Comparison of ENCODE assay signal across 8 cellular contexts in genomic region chr12:121839993-121840761, GRCh38. TPM values are rescaled to one million over a fixed set of nuclear protein-coding genes. Genes with fewer than 3 reads are reported as not detected.
A peak's percentile ranks its signal among the peaks of the same experiment; 100 is the strongest.
DNase-seq lines count a peak whose midpoint lies in the region; ATAC-seq, FAIRE-seq and TF ChIP-seq lines count a peak whose summit lies in the region.

No MANE protein-coding gene starts in this region.

- no peak for TF ChIP-seq POLR2A in NB4 (IDR thresholded peaks at IDR 0.05; ENCODE audit: extremely low read depth, insufficient read length)

- peaks cover 4% of the 10 kb centered on the region for H3K36me3 Mint-ChIP-seq in CD8-positive, alpha-beta T cell

- FAIRE-seq in D721Med (lab: Jason Lieb, UNC) = no peak

- H3K9me3 ChIP-seq in CD8-positive, alpha-beta T cell (ENCODE audit: low read length) = no peaks in the 10 kb centered on the region
- H3K9me3 ChIP-seq in ectodermal cell (ENCODE audit: control insufficient read depth, low read length) (no peaks in the 10 kb centered on the region), neutrophil (no peaks in the 10 kb centered on the region)

- POLR2A ChIA-PET in CD8-positive, alpha-beta T cell (lab: Charles Lee) = interaction anchor here (1.6 to 3.0 kb wide), 2 partner anchors 38 to 46 kb away, joined by 5 to 16 read pairs; partner anchors contain the start of gene RHOF

- H3K4me1 Mint-ChIP-seq in CD8-positive, alpha-beta T cell (ENCODE audit: low read depth) = peaks cover 13% of the 10 kb centered on the region

- no peak for ATAC-seq in CD8-positive, alpha-beta T cell

- H3K4me3 ChIP-seq in CD8-positive, alpha-beta T cell (ENCODE audit: low read depth, low read length) = peak overlapping the region; percentile 95
- H3K4me3 ChIP-seq in NB4 (ENCODE audit: low read depth, low read length) = peak overlapping the region; percentile 85
- peak overlapping the region; percentile 53 for H3K4me3 ChIP-seq in ectodermal cell (ENCODE audit: insufficient read depth, low read depth, low read length)
- H3K4me3 ChIP-seq in neutrophil (ENCODE audit: low read depth in 1 of 2, low read length in 1 of 2) = peak overlapping the region; percentile 69 to 96

- H3K4me1 ChIP-seq in CD8-positive, alpha-beta T cell (ENCODE audit: insufficient read depth, low read length) = peaks cover 7% of the 10 kb centered on the region
- H3K4me1 ChIP-seq in ectodermal cell (ENCODE audit: control insufficient read depth, insufficient read depth, low read length) (no peaks in the 10 kb centered on the region), neutrophil (ENCODE audit: control insufficient read depth in 1 of 2, insufficient read depth in 1 of 2, low read depth in 1 of 2, low read length in 1 of 2) (peaks cover 43 to 46% of the 10 kb centered on the region in 2 experiments)

- H3K27ac ChIP-seq in CD8-positive, alpha-beta T cell (ENCODE audit: low read depth, low read length) = peak overlapping the region; percentile 54
- H3K27ac ChIP-seq in ectodermal cell (ENCODE audit: insufficient read depth, low read depth, low read length, poor library complexity, severe bottlenecking) (no peak overlapping the region), neutrophil (peak overlapping the region; percentile 80)

- H3K9me3 Mint-ChIP-seq in CD8-positive, alpha-beta T cell = no peaks in the 10 kb centered on the region

- H3K27me3 Mint-ChIP-seq in CD8-positive, alpha-beta T cell (ENCODE audit: low read depth) = no peaks in the 10 kb centered on the region

- no peaks in the 10 kb centered on the region for H3K36me3 ChIP-seq in CD8-positive, alpha-beta T cell (ENCODE audit: insufficient read depth, low read length)
- no peaks in the 10 kb centered on the region for H3K36me3 ChIP-seq in ectodermal cell (ENCODE audit: control insufficient read depth, insufficient read depth, low read length)
- H3K36me3 ChIP-seq in neutrophil = no peaks in the 10 kb centered on the region

- WGBS in ectodermal cell, 2 experiments = 76 to 77% methylated on average over 24 of the region's 24 CpGs

- CTCF ChIA-PET in CD8-positive, alpha-beta T cell (lab: Charles Lee) = interaction anchor here (7.8 kb wide), 1 partner anchor 45 kb away, joined by 50 read pairs; the partner anchor contains the start of gene RHOF

- H3K27me3 ChIP-seq in CD8-positive, alpha-beta T cell (ENCODE audit: insufficient read depth, low read length) = no peaks in the 10 kb centered on the region
- H3K27me3 ChIP-seq in ectodermal cell (ENCODE audit: control insufficient read depth, insufficient read depth, low read length, poor library complexity, severe bottlenecking) = no peaks in the 10 kb centered on the region
- no peaks in the 10 kb centered on the region for H3K27me3 ChIP-seq in neutrophil

- peak overlapping the region; percentile 97 for H3K4me3 Mint-ChIP-seq in CD8-positive, alpha-beta T cell

- TF ChIP-seq CTCF in CD8-positive, alpha-beta T cell (IDR thresholded peaks at IDR 0.05) = no peak
- peak; percentile 0 for TF ChIP-seq CTCF in NB4 (IDR thresholded peaks at IDR 0.05; ENCODE audit: low read depth, low read length)
- no peak for TF ChIP-seq CTCF in neutrophil (IDR thresholded peaks at IDR 0.05)
- no peak for TF ChIP-seq CTCF in D721Med (IDR thresholded peaks at IDR 0.05; ENCODE audit: insufficient read depth, missing control alignments)

- DNase-seq in CD8-positive, alpha-beta T cell = no peak
- peak; percentile 74 for DNase-seq in NB4 (ENCODE audit: low read depth)
- DNase-seq in medulla oblongata (ENCODE audit: extremely low spot score) = no peak
- DNase-seq in NCI-H2227 (lab: John Stamatoyannopoulos, UW; ENCODE audit: unreplicated experiment) = no peak
- no peak for DNase-seq in D721Med (ENCODE audit: insufficient read length, low spot score)
- DNase-seq in GM03348 (ENCODE audit: low spot score) = no peak

- H3K27ac Mint-ChIP-seq in CD8-positive, alpha-beta T cell = peak overlapping the region; percentile 88

- intact Hi-C loops in CD8-positive, alpha-beta T cell (cut with DNase I, micrococcal nuclease) = loop anchor here (1.0 to 5.0 kb wide), 7 partner anchors 37 to 543 kb away; partner anchors contain the start of genes PSMD9 (in 2 of the 2), TMEM120B (in 2 of the 2), CAMKK2 (in 1 of the 2) and CFAP251 (in 1 of the 2)

RNA-seq across cellular contexts. Expression of gene HPD, which starts 18.5 kb away (rescaled TPM):
- total RNA-seq in CD8-positive, alpha-beta T cell = not detected
- not detected for polyA plus RNA-seq in ectodermal cell (2013, experiment 1 of 4)
- not detected for polyA plus RNA-seq in ectodermal cell (2013, experiment 2 of 4)
- 0.32 TPM for polyA plus RNA-seq in ectodermal cell (2013, experiment 3 of 4)
- not detected for polyA plus RNA-seq in ectodermal cell (2013, experiment 4 of 4)

RNA-seq across cellular contexts. Expression of gene SETD1B, which starts 36.4 kb away (rescaled TPM):
- 100 to 1,000 TPM; 181 to 190 TPM for total RNA-seq in CD8-positive, alpha-beta T cell
- polyA plus RNA-seq in ectodermal cell (2013, experiment 1 of 4) = 15.0 TPM
- polyA plus RNA-seq in ectodermal cell (2013, experiment 2 of 4) = 17.0 TPM
- polyA plus RNA-seq in ectodermal cell (2013, experiment 3 of 4) = 13.2 TPM
- 15.1 TPM for polyA plus RNA-seq in ectodermal cell (2013, experiment 4 of 4)

RNA-seq across cellular contexts. Expression of gene RHOF, which starts 46.7 kb away (rescaled TPM):
- total RNA-seq in CD8-positive, alpha-beta T cell = 100 to 1,000 TPM; 185 TPM
- polyA plus RNA-seq in ectodermal cell (2013, experiment 1 of 4) = 26.7 TPM
- 27.0 TPM for polyA plus RNA-seq in ectodermal cell (2013, experiment 2 of 4)
- polyA plus RNA-seq in ectodermal cell (2013, experiment 3 of 4) = 19.1 TPM
- polyA plus RNA-seq in ectodermal cell (2013, experiment 4 of 4) = 22.4 TPM

RNA-seq across cellular contexts. Expression of gene PSMD9, which starts 48.4 kb away (rescaled TPM):
- total RNA-seq in CD8-positive, alpha-beta T cell = 10 to 100 TPM; 38.7 to 42.2 TPM
- polyA plus RNA-seq in ectodermal cell (2013, experiment 1 of 4) = 57.3 TPM
- polyA plus RNA-seq in ectodermal cell (2013, experiment 2 of 4) = 63.8 TPM
- polyA plus RNA-seq in ectodermal cell (2013, experiment 3 of 4) = 59.8 TPM
- 65.5 TPM for polyA plus RNA-seq in ectodermal cell (2013, experiment 4 of 4)
